Comparison of ENCODE assay signal across 8 cellular contexts in the genomic region with DNA sequence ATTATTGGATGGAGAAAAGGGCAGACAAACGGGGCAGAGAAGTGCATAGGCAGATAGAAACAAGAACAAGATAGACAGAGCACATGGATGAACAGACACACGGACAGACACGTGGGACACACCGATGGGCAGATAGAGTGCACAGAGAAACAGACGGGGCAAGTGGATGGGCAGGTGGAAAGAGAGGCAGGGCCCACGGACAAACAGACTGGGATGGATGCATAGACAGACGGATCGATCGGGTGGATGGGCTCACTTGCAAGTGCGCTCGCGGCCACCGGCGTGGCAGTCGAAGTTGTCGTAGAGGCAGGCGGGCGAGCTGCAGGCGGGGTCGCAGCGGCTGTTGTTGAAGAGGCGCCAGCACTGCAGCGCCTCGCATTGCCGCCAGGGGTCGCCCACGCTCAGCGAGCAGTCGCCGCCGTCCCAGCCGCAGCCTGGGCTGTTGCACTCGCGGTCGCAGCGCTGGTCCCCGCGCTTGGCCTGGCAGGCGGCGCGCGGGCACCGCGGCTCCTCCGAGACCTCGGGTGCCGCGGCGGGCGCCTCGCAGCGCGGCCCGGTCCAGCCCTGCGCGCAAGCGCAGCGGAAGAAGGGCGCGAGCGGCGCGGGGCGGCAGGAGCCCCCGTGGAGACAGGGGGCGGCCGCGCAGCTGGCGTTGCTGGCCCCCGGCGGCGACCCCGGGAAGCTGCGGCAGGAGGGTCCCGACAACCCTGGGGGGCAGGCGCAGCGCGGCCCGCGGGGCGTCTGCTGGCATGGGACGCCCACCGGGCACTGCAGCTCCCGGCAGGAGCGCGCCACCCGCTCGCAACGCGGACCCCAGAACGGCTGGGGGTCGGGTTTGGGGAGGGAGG. TPM values are rescaled to one million over a fixed set of nuclear protein-coding genes. Genes with fewer than 3 reads are reported as not detected.
DNase-seq lines count a peak whose midpoint lies in the region; ATAC-seq and TF ChIP-seq lines count a peak whose summit lies in the region.

No MANE protein-coding gene starts in this region.

- H3K36me3 Mint-ChIP-seq in activated CD4-positive, alpha-beta memory T cell treated with anti-CD3 and anti-CD28 coated beads for 36 hours, result no peaks in the 10 kb centered on the region

- H3K4me1 Mint-ChIP-seq in activated CD4-positive, alpha-beta memory T cell treated with anti-CD3 and anti-CD28 coated beads for 36 hours (ENCODE audit: low read depth), result peaks cover 4% of the 10 kb centered on the region

- WGBS in lung, 2 donors, result 9 to 10% methylated on average over 67 to 92 of the region's 92 CpGs

- H3K27me3 ChIP-seq in dorsolateral prefrontal cortex, result no peaks in the 10 kb centered on the region
- no peaks in the 10 kb centered on the region for H3K27me3 ChIP-seq in lung (ENCODE audit: control insufficient read depth, insufficient read depth)

- TF ChIP-seq CTCF in dorsolateral prefrontal cortex (IDR thresholded peaks at IDR 0.05 in 54 of 56, conservative IDR thresholded peaks at IDR 0.05 in 2 of 56; ENCODE audit: low read depth in 1 of 56, partially characterized antibody in 56 of 56) (peak; percentile 67 to 99 (median 96)), lung (IDR thresholded peaks at IDR 0.05; ENCODE audit: control extremely low read depth, extremely low read depth) (peak; percentile 99)

- H3K9me3 Mint-ChIP-seq in activated CD4-positive, alpha-beta memory T cell treated with anti-CD3 and anti-CD28 coated beads for 36 hours, result no peaks in the 10 kb centered on the region

- H3K4me3 Mint-ChIP-seq in activated CD4-positive, alpha-beta memory T cell treated with anti-CD3 and anti-CD28 coated beads for 36 hours, result no peak overlapping the region

- H3K4me1 ChIP-seq in lung (ENCODE audit: control insufficient read depth in 2 of 2, insufficient read depth in 2 of 2, low read length in 2 of 2), result peaks cover 0 to 2% of the 10 kb centered on the region in 2 donors

- POLR2A ChIA-PET in activated CD4-positive, alpha-beta memory T cell treated with anti-CD3 and anti-CD28 coated beads for 36 hours (lab: Charles Lee), result no interaction called here

- H3K27ac ChIP-seq in dorsolateral prefrontal cortex (no peak overlapping the region), lung (ENCODE audit: low read depth in 1 of 2, low read length in 1 of 2) (no peak overlapping the region)

- H3K4me3 ChIP-seq in dorsolateral prefrontal cortex (peak overlapping the region in 50 of 59 donors; percentile 14 to 61 (median 40)), lung (no peak overlapping the region)

- peaks cover 4% of the 10 kb centered on the region for H3K27me3 Mint-ChIP-seq in activated CD4-positive, alpha-beta memory T cell treated with anti-CD3 and anti-CD28 coated beads for 36 hours

- CTCF ChIA-PET in activated CD4-positive, alpha-beta memory T cell treated with anti-CD3 and anti-CD28 coated beads for 36 hours (lab: Charles Lee), result interaction anchor here (0.7 to 2.5 kb wide), 16 partner anchors 9 to 383 kb away, joined by 3 to 13 read pairs (median 5); a partner anchor contains a TSS

- intact Hi-C loops in activated CD4-positive, alpha-beta memory T cell treated with anti-CD3 and anti-CD28 coated beads for 36 hours (cut with micrococcal nuclease), result loop anchor here (1.0 to 5.0 kb wide), 3 partner anchors 75 to 379 kb away; no protein-coding TSS in a partner anchor
- intact Hi-C loops in dorsolateral prefrontal cortex (cut with DNase I), result loop anchor here (1.0 to 5.0 kb wide), 3 partner anchors 75 to 379 kb away; no protein-coding TSS in a partner anchor

- H3K36me3 ChIP-seq in lung (ENCODE audit: control insufficient read depth in 2 of 2, insufficient read depth in 2 of 2, low read length in 2 of 2), result no peaks in the 10 kb centered on the region

- H3K27ac Mint-ChIP-seq in activated CD4-positive, alpha-beta memory T cell treated with anti-CD3 and anti-CD28 coated beads for 36 hours, result no peak overlapping the region

- H3K9me3 ChIP-seq in lung (ENCODE audit: control insufficient read depth in 2 of 2, insufficient read depth in 1 of 2, low read length in 1 of 2), result no peaks in the 10 kb centered on the region

- DNase-seq in DMS153 treated with DMSO at 0.1 percent for 48 hours (lab: John Stamatoyannopoulos, UW; ENCODE audit: unreplicated experiment), result peak; percentile 45
- DNase-seq in NCI-H69 (lab: John Stamatoyannopoulos, UW), result peak; percentile 89
- DNase-seq in activated CD4-positive, alpha-beta memory T cell treated with anti-CD3 and anti-CD28 coated beads for 36 hours, result peak; percentile 87
- DNase-seq in dorsolateral prefrontal cortex, result peak; percentile 61 to 88 (median 74)
- peak; percentile 77 for DNase-seq in lung (ENCODE audit: low spot score)
- DNase-seq in stimulated activated CD8-positive, alpha-beta memory T cell treated with anti-CD3 and anti-CD28 coated beads, Interleukin-12 subunit alpha, Interleukin-12 subunit beta, amount 100 ng/mL, for 24 hours (ENCODE audit: extremely low read depth), result peak; percentile 51

- peak; percentile 70 for ATAC-seq in HG03159 (IDR thresholded peaks at IDR 0.05; ENCODE audit: unreplicated experiment)
- ATAC-seq in lung (ENCODE audit: insufficient read depth, low FRiP score), result peak; percentile 85
- no peak for ATAC-seq in GM19328 (IDR thresholded peaks at IDR 0.05; ENCODE audit: unreplicated experiment)

RNA-seq across cellular contexts. Expression of a gene that starts 23.3 kb away (rescaled TPM):
- total RNA-seq in activated CD4-positive, alpha-beta memory T cell treated with anti-CD3 and anti-CD28 coated beads for 36 hours, result not detected
- total RNA-seq in dorsolateral prefrontal cortex (10 to 100 TPM in 119 of 120 experiments, 1 to 10 TPM in 1; 9.9 to 79.9 (median 27.6) TPM), lung (10 to 100 TPM; 64.1 to 81.7 TPM)
- 10 to 100 TPM; 13.1 to 22.1 TPM for polyA plus RNA-seq in lung

RNA-seq across cellular contexts. Expression of a gene that starts 54.8 kb away (rescaled TPM):
- total RNA-seq in activated CD4-positive, alpha-beta memory T cell treated with anti-CD3 and anti-CD28 coated beads for 36 hours, result not detected
- total RNA-seq in dorsolateral prefrontal cortex, result 1 to 10 TPM in 1 of 120 experiments, under 1 TPM in 39, not detected in 80; 0.20 to 1.3 (median 0.42) TPM
- 1 to 10 TPM; 1.7 to 2.7 TPM for total RNA-seq in lung
- polyA plus RNA-seq in lung, result 1 to 10 TPM; 1.1 to 3.0 TPM

Comparison
In these comparisons a context has a peak if more than half of its experiments do, and no peak if none do; other contexts are left out.
1. RNA of a gene that starts 23.3 kb away (total RNA-seq): 64.1 to 81.7 TPM in lung and 9.9 to 79.9 TPM in dorsolateral prefrontal cortex; not detected in activated CD4-positive, alpha-beta memory T cell treated with anti-CD3 and anti-CD28 coated beads for 36 hours; every median in the first group is over 10 times any median in the second.
2. Peak in every context shown above with its lines, with median percentiles within 50 percentile points of each other: DNase-seq.